ENCODE assay signal across 18 cellular contexts in the genomic region with DNA sequence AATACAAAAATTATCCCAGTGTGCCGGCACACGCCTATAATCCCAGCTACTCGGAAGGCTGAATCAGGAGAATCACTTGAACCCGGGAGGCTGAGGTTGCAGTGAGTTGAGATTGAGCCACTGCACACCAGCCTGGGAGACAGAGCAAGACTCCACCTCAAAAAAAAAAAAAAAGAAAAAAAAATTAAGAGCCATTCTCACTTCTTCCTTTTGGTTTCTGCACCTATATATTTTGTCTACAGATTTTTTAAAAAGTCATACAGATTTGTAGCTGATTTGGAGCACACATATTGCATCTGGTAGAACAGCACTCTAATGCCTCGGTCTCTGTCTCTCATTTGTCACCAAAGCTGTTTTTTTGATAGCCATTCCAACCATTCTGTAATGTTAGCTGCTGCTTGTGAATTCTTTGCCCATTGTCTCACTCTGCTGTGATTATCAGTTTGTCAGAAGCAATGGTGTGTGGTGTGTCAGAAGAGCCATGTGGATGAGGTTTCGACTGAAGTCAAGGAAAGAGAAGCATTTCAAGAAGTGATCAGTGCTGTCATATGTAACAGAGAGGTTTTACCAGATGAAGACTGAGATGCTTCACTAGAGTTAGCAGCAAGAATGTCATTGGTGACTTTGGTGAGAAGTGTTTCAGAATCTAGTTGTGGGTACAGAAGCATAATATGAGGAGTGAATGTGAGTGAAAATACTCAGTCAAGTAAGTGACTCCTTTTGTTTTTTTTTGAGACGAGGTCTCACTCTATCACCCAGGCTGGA. TPM values are rescaled to one million over a fixed set of nuclear protein-coding genes. Genes with fewer than 3 reads are reported as not detected.
DNase-seq lines count a peak whose midpoint lies in the region; ATAC-seq, FAIRE-seq and TF ChIP-seq lines count a peak whose summit lies in the region.
"Had no signal": no experiment of that assay in that cellular context is flagged by ENCODE, and none has a peak within 500 bp of the region (broad histone marks: within the 10 kb centered on the region; RNA-seq: fewer than 3 reads in every experiment).

No MANE protein-coding gene starts in this region.

- TF ChIP-seq POLR2A in GM12878 (IDR thresholded peaks at IDR 0.05; ENCODE audit: low read depth, low read length): no peak

- no peaks in the 10 kb centered on the region for H4K20me1 ChIP-seq in GM12878 (ENCODE audit: control insufficient read depth, insufficient read depth)
- H4K20me1 ChIP-seq: BLaER1 had no signal

- no peaks in the 10 kb centered on the region for H3K27me3 ChIP-seq in GM12878 (replicated peaks in 1 of 2; ENCODE audit: control insufficient read depth in 2 of 2, insufficient read depth in 2 of 2, low read length in 1 of 2)
- no peaks in the 10 kb centered on the region for H3K27me3 ChIP-seq in naive thymus-derived CD4-positive, alpha-beta T cell (ENCODE audit: control insufficient read depth in 2 of 2, insufficient read depth in 2 of 2, low read length in 2 of 2)
- H3K27me3 ChIP-seq: BLaER1, cardiac muscle cell, uterus had no signal

- peak overlapping the region in 1 of 10 donors; percentile 25 for H3K4me3 Mint-ChIP-seq in naive thymus-derived CD4-positive, alpha-beta T cell
- H3K4me3 Mint-ChIP-seq: activated naive CD4-positive, alpha-beta T cell treated with anti-CD3 and anti-CD28 coated beads, Interleukin-2, amount 50 U/mL, for 24 hours; effector memory CD8-positive, alpha-beta T cell; IgD-negative memory B cell; stimulated activated naive CD8-positive, alpha-beta T cell treated with anti-CD3 and anti-CD28 coated beads, Interleukin-15, amount 100 ng/mL, for 72 hours had no signal

- in situ Hi-C loops in GM12878 (cut with MboI): no loop called here

- H3K4me1 Mint-ChIP-seq in naive thymus-derived CD4-positive, alpha-beta T cell: no peaks in the 10 kb centered on the region
- H3K4me1 Mint-ChIP-seq: activated naive CD4-positive, alpha-beta T cell treated with anti-CD3 and anti-CD28 coated beads, Interleukin-2, amount 50 U/mL, for 24 hours; stimulated activated naive CD8-positive, alpha-beta T cell treated with anti-CD3 and anti-CD28 coated beads, Interleukin-15, amount 100 ng/mL, for 72 hours had no signal

- no peak for TF ChIP-seq RAD21 in GM12878 (IDR thresholded peaks at IDR 0.05; ENCODE audit: insufficient read depth, low read depth, low read length)

- peaks cover 0 to 4% (median 0%) of the 10 kb centered on the region in 11 donors for H3K9me3 Mint-ChIP-seq in naive thymus-derived CD4-positive, alpha-beta T cell
- H3K9me3 Mint-ChIP-seq: activated naive CD4-positive, alpha-beta T cell treated with anti-CD3 and anti-CD28 coated beads, Interleukin-2, amount 50 U/mL, for 24 hours; effector memory CD8-positive, alpha-beta T cell; IgD-negative memory B cell; stimulated activated naive CD8-positive, alpha-beta T cell treated with anti-CD3 and anti-CD28 coated beads, Interleukin-15, amount 100 ng/mL, for 72 hours had no signal

- no peak for TF ChIP-seq EP300 in GM12878 (IDR thresholded peaks at IDR 0.05; ENCODE audit: borderline replicate concordance in 1 of 2, control insufficient read depth in 1 of 2, low read depth in 2 of 2, low read length in 2 of 2)

- RAD21 ChIA-PET in GM12878 (lab: Charles Lee; ENCODE audit: unreplicated experiment): interaction anchor here (0.9 to 1.5 kb wide), 5 partner anchors 22 to 125 kb away, joined by 3 to 4 read pairs (median 3); no protein-coding TSS in a partner anchor

- peak overlapping the region; percentile 5 for H3K4me2 ChIP-seq in GM12878 (ENCODE audit: control insufficient read depth, insufficient read depth)
- H3K4me2 ChIP-seq: BLaER1 had no signal

- no peak for FAIRE-seq in GM12878 (lab: Jason Lieb, UNC)

- no peak for TF ChIP-seq CTCF in GM12878 (IDR thresholded peaks at IDR 0.05 in 2 of 3, conservative IDR thresholded peaks at IDR 0.05 in 1 of 3; ENCODE audit: control insufficient read depth in 2 of 3, extremely low read depth in 1 of 3, insufficient read depth in 1 of 3, low read depth in 3 of 3, low read length in 3 of 3)

- no peaks in the 10 kb centered on the region; the same call in 2 of the 3 replicates for H3K9me3 ChIP-seq in GM12878 (replicated peaks; ENCODE audit: control insufficient read depth, insufficient read depth, low read length)
- H3K9me3 ChIP-seq in naive thymus-derived CD4-positive, alpha-beta T cell (ENCODE audit: control insufficient read depth in 2 of 3, low read length in 3 of 3): no peaks in the 10 kb centered on the region
- H3K9me3 ChIP-seq: BLaER1, uterus had no signal

- H3K27ac ChIP-seq in GM12878 (ENCODE audit: control insufficient read depth, insufficient read depth): peak overlapping the region; percentile 52
- H3K27ac ChIP-seq in naive thymus-derived CD4-positive, alpha-beta T cell (ENCODE audit: low read depth, low read length): no peak overlapping the region
- H3K27ac ChIP-seq: BLaER1, uterus, VCaP had no signal

- H3K9ac ChIP-seq in GM12878 (ENCODE audit: control insufficient read depth, insufficient read depth, low read length): no peak overlapping the region
- H3K9ac ChIP-seq: BLaER1 had no signal

- H3K4me3 ChIP-seq in GM12878: peak overlapping the region; percentile 40; the same call in 1 of the 2 replicates
- H3K4me3 ChIP-seq in naive thymus-derived CD4-positive, alpha-beta T cell (ENCODE audit: low read length): no peak overlapping the region
- H3K4me3 ChIP-seq: BLaER1, cardiac muscle cell, uterus had no signal

- no peaks in the 10 kb centered on the region for H3K36me3 ChIP-seq in GM12878 (ENCODE audit: control insufficient read depth in 2 of 2, insufficient read depth in 2 of 2, low read length in 1 of 2)
- H3K36me3 ChIP-seq in naive thymus-derived CD4-positive, alpha-beta T cell (ENCODE audit: control insufficient read depth in 2 of 3, insufficient read depth in 3 of 3, low read length in 3 of 3): no peaks in the 10 kb centered on the region
- H3K36me3 ChIP-seq: BLaER1, cardiac muscle cell, uterus had no signal

- no peak for DNase-seq in GM12878 (ENCODE audit: low read depth, low spot score)
- DNase-seq in naive thymus-derived CD4-positive, alpha-beta T cell: no peak
- DNase-seq in HT-29 (ENCODE audit: low spot score): no peak
- no peak for DNase-seq in glomerular visceral epithelial cell (ENCODE audit: extremely low spot score)
- no peak for DNase-seq in amygdala (lab: John Stamatoyannopoulos, UW)
- DNase-seq: DMS79; effector memory CD8-positive, alpha-beta T cell; stimulated activated naive CD8-positive, alpha-beta T cell treated with anti-CD3 and anti-CD28 coated beads, Interleukin-15, amount 100 ng/mL, for 72 hours; uterus had no signal

- WGBS in GM12878 (ENCODE audit: insufficient coverage, insufficient replicate concordance, low lambda C conversion rate, missing lambda C conversion rate): 76% methylated on average over 7 of the region's 7 CpGs

- intact Hi-C loops in GM12878 (cut with micrococcal nuclease; ENCODE audit: unreplicated experiment): no loop called here
- intact Hi-C loops in naive thymus-derived CD4-positive, alpha-beta T cell (cut with micrococcal nuclease): no loop called here

- no TSS peak for BruUV-seq in GM12878 (replicated peaks; lab: Mats Ljungman, UMichigan)

- ATAC-seq in GM18867 (IDR thresholded peaks at IDR 0.05; ENCODE audit: unreplicated experiment) (peak; percentile 74), GM21447 (IDR thresholded peaks at IDR 0.05; ENCODE audit: unreplicated experiment) (peak; percentile 61), HG02938 (IDR thresholded peaks at IDR 0.05; ENCODE audit: unreplicated experiment) (peak; percentile 63), GM12878 (peak; percentile 87)
- ATAC-seq in naive thymus-derived CD4-positive, alpha-beta T cell: no peak
- ATAC-seq: effector memory CD8-positive, alpha-beta T cell; SK-N-SH treated with all-trans-retinoic acid at 6 μM for 48 hours; stimulated activated naive CD8-positive, alpha-beta T cell treated with anti-CD3 and anti-CD28 coated beads, Interleukin-15, amount 100 ng/mL, for 72 hours had no signal

- H3K27me3 Mint-ChIP-seq in naive thymus-derived CD4-positive, alpha-beta T cell: peaks cover 0 to 6% (median 0%) of the 10 kb centered on the region in 5 donors
- H3K27me3 Mint-ChIP-seq: activated naive CD4-positive, alpha-beta T cell treated with anti-CD3 and anti-CD28 coated beads, Interleukin-2, amount 50 U/mL, for 24 hours; IgD-negative memory B cell; stimulated activated naive CD8-positive, alpha-beta T cell treated with anti-CD3 and anti-CD28 coated beads, Interleukin-15, amount 100 ng/mL, for 72 hours had no signal

- SMC1A ChIA-PET in GM12878 (lab: Charles Lee; ENCODE audit: uncharacterized antibody, unreplicated experiment): interaction anchor here (0.6 to 2.0 kb wide), 8 partner anchors 10 to 117 kb away, joined by 3 to 8 read pairs (median 4); no protein-coding TSS in a partner anchor

- H3K27ac Mint-ChIP-seq in naive thymus-derived CD4-positive, alpha-beta T cell: no peak overlapping the region
- H3K27ac Mint-ChIP-seq: activated naive CD4-positive, alpha-beta T cell treated with anti-CD3 and anti-CD28 coated beads, Interleukin-2, amount 50 U/mL, for 24 hours; effector memory CD8-positive, alpha-beta T cell had no signal

- H3K4me1 ChIP-seq in GM12878 (ENCODE audit: control insufficient read depth, insufficient read depth, low read length): peaks cover 9% of the 10 kb centered on the region
- H3K4me1 ChIP-seq in naive thymus-derived CD4-positive, alpha-beta T cell (ENCODE audit: control insufficient read depth in 2 of 2, insufficient read depth in 2 of 2, low read length in 2 of 2): no peaks in the 10 kb centered on the region
- H3K4me1 ChIP-seq: BLaER1, uterus had no signal

- H3K36me3 Mint-ChIP-seq in naive thymus-derived CD4-positive, alpha-beta T cell: peaks cover 0 to 13% (median 0%) of the 10 kb centered on the region in 5 donors
- H3K36me3 Mint-ChIP-seq: activated naive CD4-positive, alpha-beta T cell treated with anti-CD3 and anti-CD28 coated beads, Interleukin-2, amount 50 U/mL, for 24 hours; IgD-negative memory B cell had no signal

- CTCF ChIA-PET in GM12878 (lab: Yijun Ruan, JAX): interaction anchor here (0.6 to 2.2 kb wide), 6 partner anchors 10 to 136 kb away, joined by 3 to 11 read pairs (median 5); no protein-coding TSS in a partner anchor
- CTCF ChIA-PET in naive thymus-derived CD4-positive, alpha-beta T cell (lab: Charles Lee): no interaction called here

- H3K79me2 ChIP-seq in GM12878 (ENCODE audit: control insufficient read depth, insufficient read depth, low read length): no peaks in the 10 kb centered on the region

- peak overlapping the region; percentile 28; the same call in 1 of the 2 replicates for H2AFZ ChIP-seq in GM12878 (ENCODE audit: control insufficient read depth, low read depth, low read length)

- POLR2A ChIA-PET in GM12878 (lab: Charles Lee): interaction anchor here (0.7 to 0.9 kb wide), 2 partner anchors 16 to 309 kb away, joined by 3 to 5 read pairs; no protein-coding TSS in a partner anchor
- POLR2A ChIA-PET in naive thymus-derived CD4-positive, alpha-beta T cell (lab: Charles Lee): no interaction called here

RNA-seq across cellular contexts. Expression of a gene that starts 8.7 kb away (rescaled TPM):
- total RNA-seq in GM12878 (2013; cell fraction: nucleolus; rRNA removed): 248 and 283 TPM in 2 replicates
- total RNA-seq in GM12878 (2014; rRNA removed) (56.5 and 76.5 TPM in 2 replicates), GM12878 (2014; rRNA removed; fragmentation: Illumina TruSeq; extraction: Trizol) (149 and 150 TPM in 2 replicates), GM12878 (2021) (87.5 and 92.1 TPM in 2 replicates)
- polyA plus RNA-seq in GM12878 (2011; ENCODE audit: low read depth): 33.0 TPM
- polyA plus RNA-seq in GM12878 (2011; rRNA removed) (81.0 and 164 TPM in 2 replicates), GM12878 (2014; fragmentation: Illumina TruSeq; extraction: Trizol) (109 and 134 TPM in 2 replicates), GM12878 (2014; fragmentation: Nextera tagmentation; extraction: Ambion mirVana) (10 to 100 TPM; 52.9 to 79.5 TPM), GM12878 (2014; rRNA removed) (42.5 and 50.6 TPM in 2 replicates), GM12878 (2016; fragmentation: Nextera tagmentation; extraction: Ambion mirVana) (100 to 1,000 TPM; 112 to 154 TPM)
- polyA plus RNA-seq in GM12878 (2011; cell fraction: cytosol; rRNA removed): 14.2 and 15.8 TPM in 2 replicates
- polyA plus RNA-seq in GM12878 (2011; cell fraction: nucleus; rRNA removed): 75.8 and 81.3 TPM in 2 replicates
- 53.8 and 73.2 TPM in 2 replicates for polyA plus RNA-seq in GM12878 (2012)
- polyA minus RNA-seq in GM12878 (2011; rRNA and poly(A)+ RNA removed): 30.6 and 47.9 TPM in 2 replicates
- 24.3 and 33.7 TPM in 2 replicates for polyA minus RNA-seq in GM12878 (2011; cell fraction: cytosol; rRNA and poly(A)+ RNA removed)
- 87.5 and 128 TPM in 2 replicates for polyA minus RNA-seq in GM12878 (2011; cell fraction: nucleus; rRNA and poly(A)+ RNA removed)
- 100 to 1,000 TPM in 3 of 5 experiments, 10 to 100 TPM in 2; 87.3 to 131 (median 105) TPM for total RNA-seq in naive thymus-derived CD4-positive, alpha-beta T cell
- 10 to 100 TPM; 20.3 to 37.4 TPM for polyA plus RNA-seq in naive thymus-derived CD4-positive, alpha-beta T cell
- 22.6 and 25.1 TPM in 2 replicates for total RNA-seq in HT-29 (2014; rRNA removed; shearing (Covaris generic))
